Comparison of ENCODE assay signal across 18 cellular contexts in genomic region chr12:5497329-5498058, GRCh38.
DNase-seq lines count a peak whose midpoint lies in the region; ATAC-seq, FAIRE-seq and TF ChIP-seq lines count a peak whose summit lies in the region.
"Had no signal": no experiment of that assay in that cellular context is flagged by ENCODE, and none has a peak within 500 bp of the region (broad histone marks: within the 10 kb centered on the region; RNA-seq: fewer than 3 reads in every experiment).

No MANE protein-coding gene starts in this region.

- H3T11ph ChIP-seq in H9 (ENCODE audit: low read length), result no peak overlapping the region

- H3K14ac ChIP-seq in H9 (ENCODE audit: insufficient read depth, low read length), result no peak overlapping the region

- H3K4me1 Mint-ChIP-seq in H9, result peaks cover 9 to 12% of the 10 kb centered on the region in 2 experiments

- TF ChIP-seq CTCF in H9 (conservative IDR thresholded peaks at IDR 0.05), result no peak

- H3K27me3 Mint-ChIP-seq in H9 (ENCODE audit: low read depth), result peaks cover 13% of the 10 kb centered on the region

- H3K4me1 ChIP-seq in small intestine (ENCODE audit: control insufficient read depth in 2 of 2, insufficient read depth in 1 of 2, low read depth in 1 of 2, low read length in 1 of 2), result peaks cover 15 to 30% of the 10 kb centered on the region in 2 donors
- H3K4me1 ChIP-seq in Karpas-422 (ENCODE audit: low read length), result no peaks in the 10 kb centered on the region
- H3K4me1 ChIP-seq in H9 (ENCODE audit: insufficient read depth, low read length), result no peaks in the 10 kb centered on the region

- no peak overlapping the region for H4K8ac ChIP-seq in H9 (replicated peaks; ENCODE audit: insufficient read length, low read depth, low read length)

- no peak overlapping the region for H2BK20ac ChIP-seq in H9 (ENCODE audit: low read depth, low read length, poor library complexity, severe bottlenecking)

- H3K4me2 ChIP-seq in Karpas-422 (ENCODE audit: low read depth, low read length, poor library complexity, severe bottlenecking), result no peak overlapping the region
- H3K4me2 ChIP-seq in H9 (ENCODE audit: insufficient read depth, insufficient read length, low read length), result no peak overlapping the region

- no peak overlapping the region for H2BK12ac ChIP-seq in H9 (ENCODE audit: insufficient read length, low read depth, low read length)

- no peak overlapping the region for H3K4ac ChIP-seq in H9 (ENCODE audit: low read depth, low read length)

- H3K9ac ChIP-seq in Karpas-422 (ENCODE audit: low read length), result no peak overlapping the region
- no peak overlapping the region for H3K9ac ChIP-seq in H9 (ENCODE audit: extremely low read depth, insufficient read length, low read length)

- H3K36me3 Mint-ChIP-seq in H9 (ENCODE audit: insufficient read depth in 1 of 3, low read depth in 3 of 3), result no peaks in the 10 kb centered on the region
- H3K36me3 Mint-ChIP-seq: brain had no signal

- H2AFZ ChIP-seq in Karpas-422 (ENCODE audit: low read length) (no peak overlapping the region), H9 (ENCODE audit: low read length) (no peak overlapping the region)

- no peaks in the 10 kb centered on the region for H3K27me3 ChIP-seq in small intestine (ENCODE audit: control insufficient read depth in 2 of 2, insufficient read depth in 2 of 2, low read length in 2 of 2)
- no peaks in the 10 kb centered on the region for H3K27me3 ChIP-seq in Karpas-422 (ENCODE audit: low read length)
- H3K27me3 ChIP-seq in H9 (ENCODE audit: insufficient read depth, low read length), result no peaks in the 10 kb centered on the region
- H3K27me3 ChIP-seq: testis had no signal

- no peaks in the 10 kb centered on the region for H3K23me2 ChIP-seq in H9 (ENCODE audit: insufficient read length, low read depth, low read length, poor library complexity, severe bottlenecking)

- H3K4me3 ChIP-seq in small intestine (ENCODE audit: low read depth in 1 of 2, low read length in 2 of 2) (no peak overlapping the region), Karpas-422 (ENCODE audit: low read length) (no peak overlapping the region)
- H3K4me3 ChIP-seq: heart right ventricle, testis had no signal

- no peaks in the 10 kb centered on the region; a peak in 1 of 5 replicates for H3K9me3 Mint-ChIP-seq in H9
- H3K9me3 Mint-ChIP-seq: activated T-cell treated with anti-CD3 and anti-CD28 coated beads, Interleukin-2, amount 50 U/mL, for 4 hours; T-helper 2 cell treated with Interferon-gamma antibody and Interleukin-4, amounts not matched to agents 5 μg/mL and 100 μg/mL, for 36 hours had no signal

- DNase-seq in GM03348 (ENCODE audit: low spot score) (peak; percentile 32), RPMI7951 (ENCODE audit: low read depth) (peak; percentile 46), left colon (peak in 1 of 2 donors; percentile 57), small intestine (peak; percentile 99), Karpas-422 (no peak), H9 (no peak)
- DNase-seq in activated naive CD4-positive, alpha-beta T cell (lab: John Stamatoyannopoulos, UW), result no peak
- DNase-seq: activated CD4-positive, alpha-beta T cell treated with anti-CD3 and anti-CD28 coated beads for 48 hours; activated T-cell treated with anti-CD3 and anti-CD28 coated beads, Interleukin-2, amount 50 U/mL, for 4 hours; Calu3; heart right ventricle; kidney glomerular epithelial cell; stimulated activated naive CD8-positive, alpha-beta T cell treated with anti-CD3 and anti-CD28 coated beads, Interleukin-15, Interleukin-2, amounts not matched to agents 100 U/mL and 50 U/mL, for 24 hours; testis had no signal

- H4K91ac ChIP-seq in H9 (ENCODE audit: insufficient read length, low read depth, low read length), result no peak overlapping the region

- H3K56ac ChIP-seq in H9 (ENCODE audit: insufficient read length, low read depth, low read length), result no peak overlapping the region

- peak overlapping the region; percentile 77 to 82 for H3K27ac ChIP-seq in small intestine (ENCODE audit: low read depth in 1 of 2, low read length in 1 of 2)
- H3K27ac ChIP-seq in Karpas-422 (ENCODE audit: low read length), result no peak overlapping the region
- no peak overlapping the region for H3K27ac ChIP-seq in H9 (ENCODE audit: insufficient read length, low read depth, low read length)
- H3K27ac ChIP-seq: C4-2B, heart right ventricle, testis, VCaP had no signal

- FAIRE-seq in small intestine (lab: Jason Lieb, UNC), result peak; percentile 61

- no peak overlapping the region for H2AK5ac ChIP-seq in H9 (ENCODE audit: insufficient read length, low read length)

- 6 to 49% (median 34%) methylated on average over 5 of the region's 5 CpGs for WGBS in small intestine, 3 donors
- no CpG with 5 or more reads among the region's 5 CpGs for WGBS in H9 (ENCODE audit: extremely low coverage, insufficient read length, low lambda C conversion rate)

- intact Hi-C loops in left colon (cut with DNase I, micrococcal nuclease), result no loop called here

- no peaks in the 10 kb centered on the region for H3K9me2 ChIP-seq in Karpas-422 (replicated peaks; ENCODE audit: insufficient read depth, low read length)

- H3K4me3 Mint-ChIP-seq in H9, result no peak overlapping the region
- H3K4me3 Mint-ChIP-seq: activated T-cell treated with anti-CD3 and anti-CD28 coated beads, Interleukin-2, amount 50 U/mL, for 4 hours; brain; T-helper 2 cell treated with Interferon-gamma antibody and Interleukin-4, amounts not matched to agents 5 μg/mL and 100 μg/mL, for 36 hours had no signal

- H2BK15ac ChIP-seq in H9 (ENCODE audit: low read depth, low read length), result no peak overlapping the region

- H2BK120ac ChIP-seq in H9 (ENCODE audit: low read depth, low read length, poor library complexity, severe bottlenecking), result no peak overlapping the region

- peak; percentile 72 for ATAC-seq in left colon
- ATAC-seq: activated T-cell treated with anti-CD3 and anti-CD28 coated beads, Interleukin-2, amount 50 U/mL, for 4 hours; stimulated activated naive CD8-positive, alpha-beta T cell treated with anti-CD3 and anti-CD28 coated beads, Interleukin-15, Interleukin-2, amounts not matched to agents 100 U/mL and 50 U/mL, for 24 hours had no signal

- no peak overlapping the region for H4K5ac ChIP-seq in H9 (ENCODE audit: insufficient read length, low read depth, low read length)

- H3K79me2 ChIP-seq in Karpas-422 (ENCODE audit: low read length), result no peaks in the 10 kb centered on the region
- no peaks in the 10 kb centered on the region for H3K79me2 ChIP-seq in H9 (ENCODE audit: insufficient read depth, low read length)

- no peak overlapping the region for H3K27ac Mint-ChIP-seq in H9
- H3K27ac Mint-ChIP-seq: brain; T-helper 2 cell treated with Interferon-gamma antibody and Interleukin-4, amounts not matched to agents 5 μg/mL and 100 μg/mL, for 36 hours had no signal

- no peak overlapping the region for H2BK5ac ChIP-seq in H9 (ENCODE audit: insufficient read length, low read length)

- no peak overlapping the region for H3K18ac ChIP-seq in H9 (ENCODE audit: insufficient read length, low read depth, low read length)

- H3K36me3 ChIP-seq in small intestine (ENCODE audit: control insufficient read depth in 2 of 2, insufficient read depth in 2 of 2, low read length in 2 of 2), result no peaks in the 10 kb centered on the region
- H3K36me3 ChIP-seq in Karpas-422 (ENCODE audit: insufficient read depth, low read length), result no peaks in the 10 kb centered on the region
- H3K36me3 ChIP-seq: heart right ventricle had no signal

- H4K20me1 ChIP-seq in Karpas-422 (ENCODE audit: insufficient read depth, low read depth, low read length), result no peaks in the 10 kb centered on the region
- H4K20me1 ChIP-seq in H9 (ENCODE audit: control insufficient read depth, insufficient read depth, insufficient read length), result no peaks in the 10 kb centered on the region

- no peak overlapping the region for H3K23ac ChIP-seq in H9 (ENCODE audit: insufficient read length, low read depth, low read length)

- no peaks in the 10 kb centered on the region for H3K79me1 ChIP-seq in H9 (ENCODE audit: insufficient read depth, low read depth, low read length, poor library complexity, severe bottlenecking)

- H3K9me3 ChIP-seq in small intestine (ENCODE audit: control insufficient read depth, low read depth) (no peaks in the 10 kb centered on the region), Karpas-422 (ENCODE audit: low read length) (no peaks in the 10 kb centered on the region), H9 (ENCODE audit: control insufficient read depth, low read depth, low read length) (no peaks in the 10 kb centered on the region)
- H3K9me3 ChIP-seq: heart right ventricle, testis had no signal

Comparison
In these comparisons a context has a peak if more than half of its experiments do, and no peak if none do; other contexts are left out.
1. DNase-seq: peak in GM03348 (single experiment), RPMI7951 (single experiment) and small intestine (single experiment); none in Karpas-422 (single experiment), H9 (single experiment) and activated naive CD4-positive, alpha-beta T cell (0 of 4).
2. H3K27ac ChIP-seq: peak in small intestine (2 of 2); none in Karpas-422 (single experiment) and H9 (single experiment).